ENCODE assay signal across 8 cellular contexts in genomic region chr5:77851229-77852067, GRCh38.
DNase-seq lines count a peak whose midpoint lies in the region; ATAC-seq and TF ChIP-seq lines count a peak whose summit lies in the region.

No MANE protein-coding gene starts in this region.

- BruUV-seq in Caco-2 (replicated peaks; lab: Mats Ljungman, UMichigan), result no TSS peak

- DNase-seq in activated T-cell treated with anti-CD3 and anti-CD28 coated beads, Interleukin-2, amount 50 U/mL, for 24 hours, result peak; percentile 43
- no peak for DNase-seq in activated T-cell treated with anti-CD3 and anti-CD28 coated beads for 4 hours
- DNase-seq in activated naive CD4-positive, alpha-beta T cell treated with anti-CD3 and anti-CD28 coated beads, Interleukin-2, amount 50 U/mL, for 72 hours (ENCODE audit: low spot score in 2 of 2), result peak in 1 of 2 donors; percentile 8
- peak; percentile 49 to 58 for DNase-seq in cardiac muscle cell (ENCODE audit: low read depth in 1 of 2, low spot score in 1 of 2)
- DNase-seq in Caco-2, result no peak

- peak; percentile 24 to 36 for ATAC-seq in activated naive CD4-positive, alpha-beta T cell treated with anti-CD3 and anti-CD28 coated beads, Interleukin-2, amount 50 U/mL, for 72 hours
- no peak for ATAC-seq in HG02852 (IDR thresholded peaks at IDR 0.05; ENCODE audit: unreplicated experiment)
- ATAC-seq in GM18861 (IDR thresholded peaks at IDR 0.05; ENCODE audit: unreplicated experiment), result no peak

- no peak overlapping the region for H3K27ac ChIP-seq in cardiac muscle cell
- no peak overlapping the region for H3K27ac ChIP-seq in parathyroid adenoma

- no peaks in the 10 kb centered on the region for H3K36me3 Mint-ChIP-seq in activated T-cell treated with anti-CD3 and anti-CD28 coated beads, Interleukin-2, amount 50 U/mL, for 24 hours (ENCODE audit: low read depth)
- peaks cover 0 to 16% of the 10 kb centered on the region in 2 donors for H3K36me3 Mint-ChIP-seq in activated naive CD4-positive, alpha-beta T cell treated with anti-CD3 and anti-CD28 coated beads, Interleukin-2, amount 50 U/mL, for 72 hours
- no peaks in the 10 kb centered on the region for H3K36me3 Mint-ChIP-seq in Caco-2 (ENCODE audit: insufficient read depth, unreplicated experiment)

- TF ChIP-seq CTCF in cardiac muscle cell (IDR thresholded peaks at IDR 0.05; ENCODE audit: low read depth, low read length) (no peak), parathyroid adenoma (IDR thresholded peaks at IDR 0.05) (no peak), Caco-2 (IDR thresholded peaks at IDR 0.05; ENCODE audit: insufficient read depth in 1 of 2, low read depth in 1 of 2, low read length in 1 of 2, severe bottlenecking in 1 of 2, unreplicated experiment in 1 of 2) (no peak)

- H3K79me2 ChIP-seq in parathyroid adenoma, result no peaks in the 10 kb centered on the region

- peak overlapping the region; percentile 71 for H3K4me3 Mint-ChIP-seq in activated T-cell treated with anti-CD3 and anti-CD28 coated beads, Interleukin-2, amount 50 U/mL, for 24 hours
- H3K4me3 Mint-ChIP-seq in Caco-2 (ENCODE audit: unreplicated experiment), result no peak overlapping the region

- H3K4me1 ChIP-seq in cardiac muscle cell (ENCODE audit: low read depth), result peaks cover 8% of the 10 kb centered on the region
- no peaks in the 10 kb centered on the region for H3K4me1 ChIP-seq in parathyroid adenoma
- H3K4me1 ChIP-seq in Caco-2, result no peaks in the 10 kb centered on the region

- no peak overlapping the region for H3K9ac ChIP-seq in parathyroid adenoma

- CTCF ChIA-PET in Caco-2 (lab: Charles Lee), result no interaction called here

- no peak overlapping the region for H3K27ac Mint-ChIP-seq in activated T-cell treated with anti-CD3 and anti-CD28 coated beads, Interleukin-2, amount 50 U/mL, for 24 hours
- H3K27ac Mint-ChIP-seq in activated naive CD4-positive, alpha-beta T cell treated with anti-CD3 and anti-CD28 coated beads, Interleukin-2, amount 50 U/mL, for 72 hours, result peak overlapping the region in 1 of 2 donors; percentile 22
- H3K27ac Mint-ChIP-seq in Caco-2 (ENCODE audit: unreplicated experiment), result no peak overlapping the region

- no peaks in the 10 kb centered on the region for H3K36me3 ChIP-seq in cardiac muscle cell
- no peaks in the 10 kb centered on the region for H3K36me3 ChIP-seq in parathyroid adenoma (ENCODE audit: control insufficient read depth, insufficient read depth, low read length)
- no peaks in the 10 kb centered on the region for H3K36me3 ChIP-seq in Caco-2 (ENCODE audit: control insufficient read depth, insufficient read depth, low read length)

- H3K9me3 Mint-ChIP-seq in activated T-cell treated with anti-CD3 and anti-CD28 coated beads, Interleukin-2, amount 50 U/mL, for 24 hours, result no peaks in the 10 kb centered on the region
- no peaks in the 10 kb centered on the region for H3K9me3 Mint-ChIP-seq in activated naive CD4-positive, alpha-beta T cell treated with anti-CD3 and anti-CD28 coated beads, Interleukin-2, amount 50 U/mL, for 72 hours
- H3K9me3 Mint-ChIP-seq in Caco-2 (ENCODE audit: unreplicated experiment), result no peaks in the 10 kb centered on the region

- H2AFZ ChIP-seq in parathyroid adenoma, result peak overlapping the region; percentile 63

- H3K4me2 ChIP-seq in parathyroid adenoma (ENCODE audit: low read length), result peak overlapping the region; percentile 73

- POLR2A ChIA-PET in Caco-2 (lab: Charles Lee), result no interaction called here

- peaks cover 51% of the 10 kb centered on the region for H3K27me3 Mint-ChIP-seq in activated T-cell treated with anti-CD3 and anti-CD28 coated beads, Interleukin-2, amount 50 U/mL, for 24 hours
- H3K27me3 Mint-ChIP-seq in Caco-2 (ENCODE audit: insufficient read depth, unreplicated experiment), result no peaks in the 10 kb centered on the region

- intact Hi-C loops in Caco-2 (cut with micrococcal nuclease; ENCODE audit: unreplicated experiment), result no loop called here

- H3K9me3 ChIP-seq in cardiac muscle cell (ENCODE audit: low read depth) (no peaks in the 10 kb centered on the region), parathyroid adenoma (ENCODE audit: control insufficient read depth, low read length) (no peaks in the 10 kb centered on the region), Caco-2 (no peaks in the 10 kb centered on the region)

- peaks cover 57% of the 10 kb centered on the region for H3K27me3 ChIP-seq in cardiac muscle cell
- no peaks in the 10 kb centered on the region for H3K27me3 ChIP-seq in parathyroid adenoma (ENCODE audit: control insufficient read depth, insufficient read depth, low read length)
- no peaks in the 10 kb centered on the region for H3K27me3 ChIP-seq in Caco-2 (replicated peaks; ENCODE audit: control insufficient read depth, insufficient read depth, low read length)

- H3K4me1 Mint-ChIP-seq in activated T-cell treated with anti-CD3 and anti-CD28 coated beads, Interleukin-2, amount 50 U/mL, for 24 hours (ENCODE audit: low read depth), result peaks cover 22% of the 10 kb centered on the region
- H3K4me1 Mint-ChIP-seq in Caco-2 (ENCODE audit: low read depth, unreplicated experiment), result no peaks in the 10 kb centered on the region

- peak overlapping the region; percentile 33 for H3K4me3 ChIP-seq in cardiac muscle cell
- H3K4me3 ChIP-seq in parathyroid adenoma (ENCODE audit: low read depth, low read length), result peak overlapping the region; percentile 62
- no peak overlapping the region for H3K4me3 ChIP-seq in Caco-2 (ENCODE audit: low read depth, low read length)

Comparison
In these comparisons a context has a peak if more than half of its experiments do, and no peak if none do; other contexts are left out.
1. DNase-seq: peak in activated T-cell treated with anti-CD3 and anti-CD28 coated beads, Interleukin-2, amount 50 U/mL, for 24 hours (single experiment) and cardiac muscle cell (2 of 2); none in activated T-cell treated with anti-CD3 and anti-CD28 coated beads for 4 hours (single experiment) and Caco-2 (0 of 2).
2. ATAC-seq: peak in activated naive CD4-positive, alpha-beta T cell treated with anti-CD3 and anti-CD28 coated beads, Interleukin-2, amount 50 U/mL, for 72 hours (2 of 2); none in HG02852 (single experiment) and GM18861 (single experiment).